ENCODE assay signal across 11 cellular contexts in genomic region chr7:7051221-7051877, GRCh38.
DNase-seq lines count a peak whose midpoint lies in the region; ATAC-seq and TF ChIP-seq lines count a peak whose summit lies in the region.
"Had no signal": no experiment of that assay in that cellular context is flagged by ENCODE, and none has a peak within 500 bp of the region (broad histone marks: within the 10 kb centered on the region; RNA-seq: fewer than 3 reads in every experiment).

No MANE protein-coding gene starts in this region.

- no peak for TF ChIP-seq POLR2A in esophagus squamous epithelium (IDR thresholded peaks at IDR 0.05)

- H3K27me3 ChIP-seq in right atrium auricular region (no peaks in the 10 kb centered on the region), duodenal mucosa (ENCODE audit: control insufficient read depth in 1 of 2, insufficient read depth in 2 of 2, low read length in 2 of 2) (no peaks in the 10 kb centered on the region), upper lobe of right lung (no peaks in the 10 kb centered on the region), BE2C (no peaks in the 10 kb centered on the region), esophagus squamous epithelium (no peaks in the 10 kb centered on the region)

- peak overlapping the region in 1 of 2 donors; percentile 43 for H3K27ac ChIP-seq in right atrium auricular region
- H3K27ac ChIP-seq in duodenal mucosa (ENCODE audit: low read depth, low read length) = no peak overlapping the region
- no peak overlapping the region for H3K27ac ChIP-seq in upper lobe of right lung
- H3K27ac ChIP-seq in esophagus squamous epithelium = no peak overlapping the region
- H3K27ac ChIP-seq: A549 had no signal

- no peaks in the 10 kb centered on the region for H3K9me3 ChIP-seq in right atrium auricular region
- H3K9me3 ChIP-seq in duodenal mucosa (ENCODE audit: control insufficient read depth in 1 of 2, low read length in 2 of 2) = no peaks in the 10 kb centered on the region
- H3K9me3 ChIP-seq in upper lobe of right lung = no peaks in the 10 kb centered on the region
- H3K9me3 ChIP-seq in BE2C = no peaks in the 10 kb centered on the region
- no peaks in the 10 kb centered on the region for H3K9me3 ChIP-seq in esophagus squamous epithelium
- H3K9me3 ChIP-seq: A549 had no signal

- H3K4me3 ChIP-seq in right atrium auricular region = no peak overlapping the region
- H3K4me3 ChIP-seq in duodenal mucosa (ENCODE audit: low read depth in 1 of 2, low read length in 2 of 2) = peak overlapping the region; percentile 22 to 28
- no peak overlapping the region for H3K4me3 ChIP-seq in upper lobe of right lung
- no peak overlapping the region for H3K4me3 ChIP-seq in BE2C (ENCODE audit: low read depth, low read length)
- H3K4me3 ChIP-seq in esophagus squamous epithelium = no peak overlapping the region
- H3K4me3 ChIP-seq: A549 had no signal

- ATAC-seq in Right ventricle myocardium inferior (peak; percentile 65), HG03558 (IDR thresholded peaks at IDR 0.05; ENCODE audit: extremely low read depth, unreplicated experiment) (peak; percentile 56), upper lobe of right lung (peak; percentile 80), GM18520 (IDR thresholded peaks at IDR 0.05; ENCODE audit: unreplicated experiment) (no peak)
- ATAC-seq: activated naive CD4-positive, alpha-beta T cell treated with anti-CD3 and anti-CD28 coated beads, Interleukin-2, amount 50 U/mL, for 72 hours; HCT116 had no signal

- H3K9ac ChIP-seq in duodenal mucosa (ENCODE audit: low read depth in 1 of 2, low read length in 2 of 2) = no peak overlapping the region

- intact Hi-C loops in Right ventricle myocardium inferior (cut with DNase I) (no loop called here), upper lobe of right lung (cut with DNase I) (no loop called here), esophagus squamous epithelium (cut with DNase I) (no loop called here)

- H3K4me1 ChIP-seq in right atrium auricular region (no peaks in the 10 kb centered on the region), duodenal mucosa (ENCODE audit: control insufficient read depth in 1 of 2, insufficient read depth in 2 of 2, low read length in 2 of 2) (peaks cover 0 to 12% of the 10 kb centered on the region in 2 donors), upper lobe of right lung (no peaks in the 10 kb centered on the region), BE2C (no peaks in the 10 kb centered on the region), esophagus squamous epithelium (no peaks in the 10 kb centered on the region)
- H3K4me1 ChIP-seq: A549 had no signal

- DNase-seq in Right ventricle myocardium inferior (ENCODE audit: missing footprints) = no peak
- no peak for DNase-seq in right atrium auricular region (ENCODE audit: low spot score)
- DNase-seq in upper lobe of right lung = no peak
- no peak for DNase-seq in BE2C
- no peak for DNase-seq in esophagus squamous epithelium (lab: John Stamatoyannopoulos, UW)

- WGBS in esophagus squamous epithelium, 2 donors = 64 to 68% methylated on average over 4 of the region's 4 CpGs

- no peak for TF ChIP-seq CTCF in right atrium auricular region (IDR thresholded peaks at IDR 0.05)
- TF ChIP-seq CTCF in upper lobe of right lung (IDR thresholded peaks at IDR 0.05) = no peak
- TF ChIP-seq CTCF in BE2C (IDR thresholded peaks at IDR 0.05; ENCODE audit: low read depth, low read length) = no peak
- no peak for TF ChIP-seq CTCF in esophagus squamous epithelium (IDR thresholded peaks at IDR 0.05)

- H3K36me3 ChIP-seq in right atrium auricular region (no peaks in the 10 kb centered on the region), duodenal mucosa (ENCODE audit: control insufficient read depth in 1 of 2, insufficient read depth in 2 of 2, low read length in 2 of 2) (no peaks in the 10 kb centered on the region), upper lobe of right lung (no peaks in the 10 kb centered on the region), BE2C (no peaks in the 10 kb centered on the region), esophagus squamous epithelium (no peaks in the 10 kb centered on the region)

Comparison
In these comparisons a context has a peak if more than half of its experiments do, and no peak if none do; other contexts are left out.
1. H3K4me3 ChIP-seq: peak in duodenal mucosa (2 of 2); none in right atrium auricular region (0 of 2), upper lobe of right lung (single experiment), BE2C (single experiment) and esophagus squamous epithelium (0 of 4).